30 cellular contexts compared by ENCODE assay signal in genomic region chr3:116667324-116667723, GRCh38. TPM values are rescaled to one million over a fixed set of nuclear protein-coding genes. Genes with fewer than 3 reads are reported as not detected.
A peak's percentile ranks its signal among the peaks of the same experiment; 100 is the strongest.
DNase-seq lines count a peak whose midpoint lies in the region; ATAC-seq, FAIRE-seq and TF ChIP-seq lines count a peak whose summit lies in the region.
"Had no signal": no experiment of that assay in that cellular context is flagged by ENCODE, and none has a peak within 500 bp of the region (broad histone marks: within the 10 kb centered on the region; RNA-seq: fewer than 3 reads in every experiment).

No MANE protein-coding gene starts in this region.

- no peak overlapping the region for H2AFZ ChIP-seq in astrocyte (ENCODE audit: low read depth, low read length)

- no peak overlapping the region for H3K27ac Mint-ChIP-seq in astrocyte (ENCODE audit: unreplicated experiment)
- H3K27ac Mint-ChIP-seq: CD14-positive monocyte; CD4-positive, alpha-beta memory T cell; CD4-positive, CD25-positive, alpha-beta regulatory T cell; CD8-positive, alpha-beta memory T cell had no signal

- peaks cover 3% of the 10 kb centered on the region for H3K4me1 Mint-ChIP-seq in astrocyte (ENCODE audit: low read depth, unreplicated experiment)
- H3K4me1 Mint-ChIP-seq: CD14-positive monocyte; CD4-positive, alpha-beta memory T cell; CD4-positive, CD25-positive, alpha-beta regulatory T cell; CD8-positive, alpha-beta memory T cell had no signal

- DNase-seq in astrocyte (ENCODE audit: low read depth) (peak; percentile 0), astrocyte of the hippocampus (ENCODE audit: low read depth, low spot score) (peak; percentile 1), sciatic nerve (ENCODE audit: low spot score) (no peak), tibial artery (no peak), stomach (no peak)
- DNase-seq: 8988T; ACHN; BE2C; C1 segment of cervical spinal cord; CD4-positive, alpha-beta memory T cell; CD4-positive, CD25-positive, alpha-beta regulatory T cell; CD8-positive, alpha-beta memory T cell; COR-L47; DMS 273 treated with DMSO at 0.1 percent for 48 hours; DMS153; DMS53; DMS79; DND-41; EL; GDM1 had no signal

- no peak overlapping the region for H3K27ac ChIP-seq in astrocyte (ENCODE audit: low read depth, low read length)
- H3K27ac ChIP-seq in tibial artery, result no peak overlapping the region
- H3K27ac ChIP-seq in stomach, result no peak overlapping the region
- H3K27ac ChIP-seq: BLaER1 had no signal

- H3K4me1 ChIP-seq in astrocyte (ENCODE audit: insufficient read depth, low read length) (no peaks in the 10 kb centered on the region), tibial artery (no peaks in the 10 kb centered on the region), stomach (no peaks in the 10 kb centered on the region)
- H3K4me1 ChIP-seq: BE2C, BLaER1 had no signal

- no peaks in the 10 kb centered on the region for H3K36me3 ChIP-seq in astrocyte (ENCODE audit: insufficient read depth, low read length)
- H3K36me3 ChIP-seq in tibial artery, result no peaks in the 10 kb centered on the region
- H3K36me3 ChIP-seq in stomach, result no peaks in the 10 kb centered on the region
- H3K36me3 ChIP-seq: BE2C, BLaER1 had no signal

- H3K4me3 ChIP-seq in astrocyte (ENCODE audit: insufficient read depth, low read depth, low read length) (no peak overlapping the region), tibial artery (no peak overlapping the region), stomach (no peak overlapping the region)
- H3K4me3 ChIP-seq: BLaER1, GM12878 had no signal

- H3K27me3 ChIP-seq in astrocyte (ENCODE audit: insufficient read depth, low read length) (no peaks in the 10 kb centered on the region), tibial artery (no peaks in the 10 kb centered on the region), stomach (no peaks in the 10 kb centered on the region)
- H3K27me3 ChIP-seq: BE2C, BLaER1 had no signal

- no peaks in the 10 kb centered on the region for H3K79me2 ChIP-seq in astrocyte (ENCODE audit: insufficient read depth, low read length)

- H4K20me1 ChIP-seq in astrocyte (ENCODE audit: insufficient read depth, low read length), result no peaks in the 10 kb centered on the region
- H4K20me1 ChIP-seq: BLaER1 had no signal

- intact Hi-C loops in sciatic nerve (cut with DNase I) (no loop called here), tibial artery (cut with DNase I; ENCODE audit: low total_unique reads) (no loop called here), stomach (cut with DNase I; ENCODE audit: low total_unique reads) (no loop called here)

- FAIRE-seq in astrocyte (lab: Jason Lieb, UNC), result no peak
- FAIRE-seq: A204.1, GM12878, GM12892, GM18507 had no signal

- H3K4me2 ChIP-seq in astrocyte (ENCODE audit: low read length), result no peak overlapping the region
- H3K4me2 ChIP-seq: BLaER1 had no signal

- no peaks in the 10 kb centered on the region for H3K9me3 Mint-ChIP-seq in astrocyte (ENCODE audit: unreplicated experiment)

- peak; percentile 73 for ATAC-seq in sciatic nerve
- ATAC-seq: GM12878 had no signal

- no peak overlapping the region for H3K9ac ChIP-seq in astrocyte (ENCODE audit: low read length)
- H3K9ac ChIP-seq: BLaER1 had no signal

- TF ChIP-seq CTCF in astrocyte (IDR thresholded peaks at IDR 0.05; ENCODE audit: insufficient read depth, low read depth, low read length) (no peak), tibial artery (IDR thresholded peaks at IDR 0.05) (no peak), stomach (IDR thresholded peaks at IDR 0.05) (no peak)

- H3K4me3 Mint-ChIP-seq in astrocyte (ENCODE audit: unreplicated experiment), result no peak overlapping the region
- H3K4me3 Mint-ChIP-seq: CD14-positive monocyte; CD4-positive, alpha-beta memory T cell; CD4-positive, CD25-positive, alpha-beta regulatory T cell; CD8-positive, alpha-beta memory T cell had no signal

- H3K9me3 ChIP-seq in astrocyte (ENCODE audit: insufficient read depth, low read depth, low read length), result no peaks in the 10 kb centered on the region
- no peaks in the 10 kb centered on the region for H3K9me3 ChIP-seq in tibial artery
- H3K9me3 ChIP-seq in stomach, result no peaks in the 10 kb centered on the region
- H3K9me3 ChIP-seq: BE2C, BLaER1 had no signal

- H3K36me3 Mint-ChIP-seq in astrocyte (ENCODE audit: low read depth, unreplicated experiment), result no peaks in the 10 kb centered on the region
- H3K36me3 Mint-ChIP-seq: CD14-positive monocyte; CD4-positive, alpha-beta memory T cell; CD4-positive, CD25-positive, alpha-beta regulatory T cell; CD8-positive, alpha-beta memory T cell had no signal

- H3K27me3 Mint-ChIP-seq in astrocyte (ENCODE audit: low read depth, unreplicated experiment), result no peaks in the 10 kb centered on the region
- H3K27me3 Mint-ChIP-seq: CD4-positive, alpha-beta memory T cell; CD4-positive, CD25-positive, alpha-beta regulatory T cell; CD8-positive, alpha-beta memory T cell had no signal

- no peak for TF ChIP-seq EP300 in stomach (IDR thresholded peaks at IDR 0.05)

- TF ChIP-seq POLR2A in stomach (IDR thresholded peaks at IDR 0.05), result no peak

RNA-seq across cellular contexts. Expression of gene TUSC7, which starts 42.3 kb away (rescaled TPM):
- total RNA-seq in astrocyte (not detected in 2 replicates), sciatic nerve (not detected), stomach (not detected)
- polyA plus RNA-seq in stomach, result not detected
- total RNA-seq: A673; CD4-positive, alpha-beta memory T cell; CD4-positive, CD25-positive, alpha-beta regulatory T cell; CD8-positive, alpha-beta memory T cell; Daoy; G401; GM12878 had no signal
- polyA plus RNA-seq: AG04450; CD14-positive monocyte; CD4-positive, alpha-beta memory T cell; CD4-positive, CD25-positive, alpha-beta regulatory T cell; CD8-positive, alpha-beta memory T cell; GM12878 had no signal

Comparison
In these comparisons a context has a peak if more than half of its experiments do, and no peak if none do; other contexts are left out.
1. DNase-seq: peak in astrocyte (single experiment) and astrocyte of the hippocampus (single experiment); none in sciatic nerve (single experiment), tibial artery (0 of 2) and stomach (single experiment).